In genomic region chr19:46489445-46490272, GRCh38 we compare ENCODE assay signal across 10 cellular contexts. TPM values are rescaled to one million over a fixed set of nuclear protein-coding genes. Genes with fewer than 3 reads are reported as not detected.
DNase-seq lines count a peak whose midpoint lies in the region; ATAC-seq and TF ChIP-seq lines count a peak whose summit lies in the region.
"Had no signal": no experiment of that assay in that cellular context is flagged by ENCODE, and none has a peak within 500 bp of the region (broad histone marks: within the 10 kb centered on the region; RNA-seq: fewer than 3 reads in every experiment).

No MANE protein-coding gene starts in this region.

- no peaks in the 10 kb centered on the region for H3K79me2 ChIP-seq in neural progenitor cell (ENCODE audit: low read depth)

- peak; percentile 46 for TF ChIP-seq CTCF in AG09319 (IDR thresholded peaks at IDR 0.05; ENCODE audit: low read depth, low read length)
- TF ChIP-seq CTCF in neural progenitor cell (IDR thresholded peaks at IDR 0.05): peak; percentile 49

- no peak for ATAC-seq in GM21619 (IDR thresholded peaks at IDR 0.05; ENCODE audit: unreplicated experiment)

- H3K4me1 ChIP-seq in NT2/D1 (ENCODE audit: insufficient read depth, insufficient read length): peaks cover 18% of the 10 kb centered on the region
- peaks cover 18% of the 10 kb centered on the region for H3K4me1 ChIP-seq in neural progenitor cell

- no peak overlapping the region for H2AFZ ChIP-seq in neural progenitor cell (replicated peaks)

- peak overlapping the region; percentile 53 for H3K4me3 Mint-ChIP-seq in neural progenitor cell
- H3K4me3 Mint-ChIP-seq in T-helper 2 cell treated with Interferon-gamma antibody and Interleukin-4, amounts not matched to agents 5 μg/mL and 100 μg/mL, for 36 hours: no peak overlapping the region

- H3K27me3 ChIP-seq in NT2/D1 (ENCODE audit: insufficient read depth, insufficient read length) (peaks cover 4% of the 10 kb centered on the region), neural progenitor cell (peaks cover 84% of the 10 kb centered on the region)

- H3K27ac Mint-ChIP-seq in neural progenitor cell: no peak overlapping the region
- no peak overlapping the region for H3K27ac Mint-ChIP-seq in T-helper 2 cell treated with Interferon-gamma antibody and Interleukin-4, amounts not matched to agents 5 μg/mL and 100 μg/mL, for 36 hours

- H3K36me3 Mint-ChIP-seq in neural progenitor cell: peaks cover 4% of the 10 kb centered on the region
- peaks cover 2% of the 10 kb centered on the region for H3K36me3 Mint-ChIP-seq in T-helper 2 cell treated with Interferon-gamma antibody and Interleukin-4, amounts not matched to agents 5 μg/mL and 100 μg/mL, for 36 hours (ENCODE audit: low read depth)

- peak overlapping the region; percentile 57 for H3K4me2 ChIP-seq in neural progenitor cell

- no peak for DNase-seq in AG09319 (ENCODE audit: extremely low read depth, low read depth)
- DNase-seq in NT2/D1 (ENCODE audit: low read depth, low spot score): no peak
- DNase-seq in head of caudate nucleus: peak; percentile 29 to 86 (median 68)
- DNase-seq in neural progenitor cell (ENCODE audit: low spot score): peak; percentile 67
- no peak for DNase-seq in NCI-H2029 treated with DMSO at 0.1 percent for 48 hours (lab: John Stamatoyannopoulos, UW)
- DNase-seq in stimulated activated CD4-positive, alpha-beta T cell treated with anti-CD3 and anti-CD28 coated beads, Interleukin-2, amount 100 ng/mL, for 48 hours: no peak
- DNase-seq in T-helper 2 cell treated with Interferon-gamma antibody and Interleukin-4, amounts not matched to agents 5 μg/mL and 100 μg/mL, for 36 hours (ENCODE audit: low spot score): no peak
- DNase-seq: SHP77 treated with DMSO at 0.1 percent for 48 hours had no signal

- peaks cover 15% of the 10 kb centered on the region for H3F3A ChIP-seq in neural progenitor cell (ENCODE audit: low read depth)

- H3K36me3 ChIP-seq in NT2/D1 (ENCODE audit: insufficient read depth, insufficient read length, low read length): no peaks in the 10 kb centered on the region
- no peaks in the 10 kb centered on the region for H3K36me3 ChIP-seq in neural progenitor cell

- H3K4me3 ChIP-seq in NT2/D1 (ENCODE audit: insufficient read length, low read depth) (no peak overlapping the region), neural progenitor cell (peak overlapping the region; percentile 5)

- H4K20me1 ChIP-seq in neural progenitor cell (ENCODE audit: low read depth): no peaks in the 10 kb centered on the region

- H3K4me1 Mint-ChIP-seq in neural progenitor cell: peaks cover 39% of the 10 kb centered on the region
- peaks cover 10% of the 10 kb centered on the region for H3K4me1 Mint-ChIP-seq in T-helper 2 cell treated with Interferon-gamma antibody and Interleukin-4, amounts not matched to agents 5 μg/mL and 100 μg/mL, for 36 hours (ENCODE audit: low read depth)

- H3K27ac ChIP-seq in neural progenitor cell: no peak overlapping the region
- H3K27ac ChIP-seq: epithelial cell of prostate had no signal

- peaks cover 3% of the 10 kb centered on the region for H3K9me3 Mint-ChIP-seq in neural progenitor cell
- H3K9me3 Mint-ChIP-seq in T-helper 2 cell treated with Interferon-gamma antibody and Interleukin-4, amounts not matched to agents 5 μg/mL and 100 μg/mL, for 36 hours: no peaks in the 10 kb centered on the region

- intact Hi-C loops in head of caudate nucleus (cut with DNase I): no loop called here

- peaks cover 26% of the 10 kb centered on the region for H3K27me3 Mint-ChIP-seq in neural progenitor cell (ENCODE audit: insufficient read depth, low read depth)
- H3K27me3 Mint-ChIP-seq in T-helper 2 cell treated with Interferon-gamma antibody and Interleukin-4, amounts not matched to agents 5 μg/mL and 100 μg/mL, for 36 hours (ENCODE audit: low read depth): peaks cover 67% of the 10 kb centered on the region

- peak overlapping the region; percentile 32 for H3K9ac ChIP-seq in NT2/D1 (ENCODE audit: insufficient read length, low read depth)
- H3K9ac ChIP-seq in neural progenitor cell: no peak overlapping the region

- H3K9me3 ChIP-seq in NT2/D1 (ENCODE audit: insufficient read depth, low read length) (no peaks in the 10 kb centered on the region), neural progenitor cell (ENCODE audit: low read depth) (no peaks in the 10 kb centered on the region)

RNA-seq across cellular contexts. Expression of gene PNMA8B, which starts 6.0 kb away (rescaled TPM):
- total RNA-seq in neural progenitor cell (ENCODE audit: low replicate concordance): 0.09 and 3.9 TPM in 2 replicates

RNA-seq across cellular contexts. Expression of gene PNMA8A, which starts 18.3 kb away (rescaled TPM):
- total RNA-seq in neural progenitor cell (ENCODE audit: low replicate concordance): 42.5 and 43.9 TPM in 2 replicates

Comparison
In these comparisons a context has a peak if more than half of its experiments do, and no peak if none do; other contexts are left out.
1. DNase-seq: peak in head of caudate nucleus (42 of 42) and neural progenitor cell (single experiment); none in AG09319 (single experiment), NT2/D1 (single experiment), NCI-H2029 treated with DMSO at 0.1 percent for 48 hours (single experiment), stimulated activated CD4-positive, alpha-beta T cell treated with anti-CD3 and anti-CD28 coated beads, Interleukin-2, amount 100 ng/mL, for 48 hours (0 of 2) and T-helper 2 cell treated with Interferon-gamma antibody and Interleukin-4, amounts not matched to agents 5 μg/mL and 100 μg/mL, for 36 hours (single experiment).